11 cellular contexts compared by ENCODE assay signal in genomic region chr22:39234157-39234793, GRCh38. TPM values are rescaled to one million over a fixed set of nuclear protein-coding genes. Genes with fewer than 3 reads are reported as not detected.
DNase-seq lines count a peak whose midpoint lies in the region; ATAC-seq and TF ChIP-seq lines count a peak whose summit lies in the region.
"Had no signal": no experiment of that assay in that cellular context is flagged by ENCODE, and none has a peak within 500 bp of the region (broad histone marks: within the 10 kb centered on the region; RNA-seq: fewer than 3 reads in every experiment).

No MANE protein-coding gene starts in this region.

- peak overlapping the region; percentile 0 for H2AFZ ChIP-seq in neuron (ENCODE audit: low read depth, low read length)

- H3K9me3 ChIP-seq in neuron (ENCODE audit: low read length) (no peaks in the 10 kb centered on the region), ovary (no peaks in the 10 kb centered on the region)
- H3K9me3 ChIP-seq: A549 had no signal

- H3K27me3 ChIP-seq in neuron (ENCODE audit: insufficient read depth, low read length) (no peaks in the 10 kb centered on the region), ovary (no peaks in the 10 kb centered on the region)

- peak in 1 of 3 donors; percentile 40 for ATAC-seq in natural killer cell
- ATAC-seq in natural killer cell treated with Interleukin-12 subunit alpha and Interleukin-12 subunit beta and Interleukin-15 and Interleukin-18, amount 100 ng/mL, for 72 hours, result no peak
- ATAC-seq in Right ventricle myocardium superior (ENCODE audit: poor library complexity), result peak; percentile 65
- ATAC-seq in GM21360 (IDR thresholded peaks at IDR 0.05; ENCODE audit: unreplicated experiment), result no peak

- no peak overlapping the region for H3K4me3 ChIP-seq in neuron (ENCODE audit: low read length)
- no peak overlapping the region for H3K4me3 ChIP-seq in ovary
- H3K4me3 ChIP-seq: A549 had no signal

- intact Hi-C loops in natural killer cell (cut with micrococcal nuclease), result no loop called here
- intact Hi-C loops in Right ventricle myocardium superior (cut with DNase I), result loop anchor here (5.0 kb wide), 1 partner anchor 68 kb away; no protein-coding TSS in a partner anchor
- intact Hi-C loops in ovary (cut with DNase I), result no loop called here

- no peak for TF ChIP-seq EP300 in ovary (IDR thresholded peaks at IDR 0.05)

- H3K4me1 Mint-ChIP-seq in natural killer cell, result peaks cover 23 to 56% of the 10 kb centered on the region in 2 donors
- peaks cover 25 to 35% of the 10 kb centered on the region in 2 donors for H3K4me1 Mint-ChIP-seq in natural killer cell treated with Interleukin-12 subunit alpha and Interleukin-12 subunit beta and Interleukin-15 and Interleukin-18, amount 100 ng/mL, for 72 hours (ENCODE audit: low read depth in 2 of 2)

- no peak overlapping the region for H3K27ac Mint-ChIP-seq in natural killer cell
- H3K27ac Mint-ChIP-seq in natural killer cell treated with Interleukin-12 subunit alpha and Interleukin-12 subunit beta and Interleukin-15 and Interleukin-18, amount 100 ng/mL, for 72 hours, result no peak overlapping the region

- H3K9me3 Mint-ChIP-seq in natural killer cell, result no peaks in the 10 kb centered on the region
- H3K9me3 Mint-ChIP-seq in natural killer cell treated with Interleukin-12 subunit alpha and Interleukin-12 subunit beta and Interleukin-15 and Interleukin-18, amount 100 ng/mL, for 72 hours, result no peaks in the 10 kb centered on the region

- H3K36me3 Mint-ChIP-seq in natural killer cell, result no peaks in the 10 kb centered on the region
- H3K36me3 Mint-ChIP-seq in natural killer cell treated with Interleukin-12 subunit alpha and Interleukin-12 subunit beta and Interleukin-15 and Interleukin-18, amount 100 ng/mL, for 72 hours, result no peaks in the 10 kb centered on the region

- 71 to 81% (median 79%) methylated on average over 15 of the region's 15 CpGs for WGBS in ovary, 3 donors

- TF ChIP-seq POLR2A in ovary (IDR thresholded peaks at IDR 0.05), result no peak

- H3K27ac ChIP-seq in ovary, result no peak overlapping the region

- DNase-seq in natural killer cell (no peak), Right ventricle myocardium superior (peak; percentile 77), NCI-H1105 (lab: John Stamatoyannopoulos, UW) (no peak), ovary (no peak), SIG-M5 treated with dmso at 0.1 percent for 504 hours (lab: John Stamatoyannopoulos, UW; ENCODE audit: unreplicated experiment) (no peak)
- no peak for DNase-seq in natural killer cell treated with Interleukin-12 subunit alpha and Interleukin-12 subunit beta and Interleukin-15 and Interleukin-18, amount 100 ng/mL, for 72 hours (ENCODE audit: low spot score)
- DNase-seq: NCI-H2107; stimulated activated CD4-positive, alpha-beta T cell treated with anti-CD3 and anti-CD28 coated beads, Interleukin-12 subunit alpha, Interleukin-12 subunit beta, amount 100 ng/mL, for 4 hours had no signal

- no peak for TF ChIP-seq CTCF in natural killer cell (IDR thresholded peaks at IDR 0.05)
- no peak for TF ChIP-seq CTCF in ovary (IDR thresholded peaks at IDR 0.05)

- peaks cover 66 to 75% of the 10 kb centered on the region in 2 donors for H3K27me3 Mint-ChIP-seq in natural killer cell (ENCODE audit: low read depth in 2 of 2)
- peaks cover 40 to 46% of the 10 kb centered on the region in 2 donors for H3K27me3 Mint-ChIP-seq in natural killer cell treated with Interleukin-12 subunit alpha and Interleukin-12 subunit beta and Interleukin-15 and Interleukin-18, amount 100 ng/mL, for 72 hours

- H3K36me3 ChIP-seq in neuron (ENCODE audit: insufficient read depth, low read length), result no peaks in the 10 kb centered on the region
- H3K36me3 ChIP-seq in ovary, result no peaks in the 10 kb centered on the region

- H3K4me3 Mint-ChIP-seq in natural killer cell, result peak overlapping the region; percentile 4
- no peak overlapping the region for H3K4me3 Mint-ChIP-seq in natural killer cell treated with Interleukin-12 subunit alpha and Interleukin-12 subunit beta and Interleukin-15 and Interleukin-18, amount 100 ng/mL, for 72 hours

- peaks cover 67% of the 10 kb centered on the region for H3K4me1 ChIP-seq in neuron (ENCODE audit: insufficient read depth, low read length)
- peaks cover 11% of the 10 kb centered on the region for H3K4me1 ChIP-seq in ovary (ENCODE audit: insufficient read depth)

RNA-seq across cellular contexts. Expression of gene PDGFB, which starts 10.5 kb away (rescaled TPM):
- total RNA-seq in natural killer cell, result 1 to 10 TPM in 1 of 3 donors, under 1 TPM in 2; 0.28 to 1.2 (median 0.31) TPM
- total RNA-seq in natural killer cell treated with Interleukin-12 subunit alpha and Interleukin-12 subunit beta and Interleukin-15 and Interleukin-18, amount 100 ng/mL, for 72 hours, result not detected
- 16.2 TPM for total RNA-seq in Right ventricle myocardium superior
- 10 to 100 TPM in 1 of 7 donors, 1 to 10 TPM in 6; 3.9 to 10.7 (median 5.5) TPM for total RNA-seq in ovary
- polyA plus RNA-seq in ovary, result 1 to 10 TPM; 5.0 to 7.9 TPM
